In genomic region chr10:105969884-105970377, GRCh38 we compare ENCODE assay signal across 28 cellular contexts.
"Had no signal": no experiment of that assay in that cellular context is flagged by ENCODE, and none has a peak within 500 bp of the region (broad histone marks: within the 10 kb centered on the region; RNA-seq: fewer than 3 reads in every experiment).

No MANE protein-coding gene starts in this region.

- H3K27me3 ChIP-seq: colonic mucosa, hepatocyte, sigmoid colon, vagina had no signal

- H3K4me2 ChIP-seq: hepatocyte, smooth muscle cell had no signal

- FAIRE-seq: bronchial epithelial cell, endothelial cell of umbilical vein had no signal

- H3K36me3 ChIP-seq: colonic mucosa, sigmoid colon, vagina had no signal

- H3K4me3 ChIP-seq: colonic mucosa, dorsolateral prefrontal cortex, hepatocyte, mucosa of descending colon, sigmoid colon, smooth muscle cell, vagina had no signal

- H3K9me3 ChIP-seq: colonic mucosa, mucosa of descending colon, sigmoid colon, vagina had no signal

- H3K79me2 ChIP-seq: hepatocyte had no signal

- DNase-seq: activated B cell treated with CpG ODN at 0.5 μM for 24 hours; activated CD4-positive, alpha-beta T cell treated with anti-CD3 and anti-CD28 coated beads for 36 hours; activated CD4-positive, alpha-beta T cell treated with anti-CD3 and anti-CD28 coated beads, Interleukin-2, amount 50 U/mL, for 48 hours; activated CD8-positive, alpha-beta memory T cell treated with anti-CD3 and anti-CD28 coated beads, Interleukin-2, amount 50 U/mL, for 48 hours; activated effector memory CD4-positive, alpha-beta T cell treated with Interleukin-2 at 50 U/mL for 16 hours; activated naive CD4-positive, alpha-beta T cell treated with anti-CD3 and anti-CD28 coated beads for 36 hours; activated naive CD8-positive, alpha-beta T cell treated with anti-CD3 and anti-CD28 coated beads, Interleukin-2, amount 10 ng/mL, durations not matched to agents 7 days and 5 days; activated T-cell treated with anti-CD3 and anti-CD28 coated beads, Interleukin-2, amount 50 U/mL, for 4 hours; amniotic stem cell; colonic mucosa; dorsolateral prefrontal cortex; effector memory CD8-positive, alpha-beta T cell; foreskin melanocyte; kidney glomerular epithelial cell; mesendoderm; mucosa of descending colon; posterior cingulate gyrus; sigmoid colon; stimulated activated CD4-positive, alpha-beta T cell treated with anti-CD3 and anti-CD28 coated beads, Interleukin-15, amount 100 ng/mL, for 24 hours; stimulated activated CD8-positive, alpha-beta memory T cell treated with anti-CD3 and anti-CD28 coated beads, Interleukin-4, amount 100 ng/mL, for 48 hours; stimulated activated naive B cell treated with anti-CD40 and anti-IgM and Interleukin-4, amounts not matched to agents 10 μg/mL and 1 μg/mL and 100 μg/mL, for 72 hours; T1000; trophoblast cell had no signal

- H3K27ac ChIP-seq: colonic mucosa, dorsolateral prefrontal cortex, hepatocyte, sigmoid colon, vagina had no signal

- H2AFZ ChIP-seq: hepatocyte had no signal

- H3K4me1 ChIP-seq: colonic mucosa, vagina had no signal
